Comparison of ENCODE assay signal across 2 cellular contexts in the genomic region with DNA sequence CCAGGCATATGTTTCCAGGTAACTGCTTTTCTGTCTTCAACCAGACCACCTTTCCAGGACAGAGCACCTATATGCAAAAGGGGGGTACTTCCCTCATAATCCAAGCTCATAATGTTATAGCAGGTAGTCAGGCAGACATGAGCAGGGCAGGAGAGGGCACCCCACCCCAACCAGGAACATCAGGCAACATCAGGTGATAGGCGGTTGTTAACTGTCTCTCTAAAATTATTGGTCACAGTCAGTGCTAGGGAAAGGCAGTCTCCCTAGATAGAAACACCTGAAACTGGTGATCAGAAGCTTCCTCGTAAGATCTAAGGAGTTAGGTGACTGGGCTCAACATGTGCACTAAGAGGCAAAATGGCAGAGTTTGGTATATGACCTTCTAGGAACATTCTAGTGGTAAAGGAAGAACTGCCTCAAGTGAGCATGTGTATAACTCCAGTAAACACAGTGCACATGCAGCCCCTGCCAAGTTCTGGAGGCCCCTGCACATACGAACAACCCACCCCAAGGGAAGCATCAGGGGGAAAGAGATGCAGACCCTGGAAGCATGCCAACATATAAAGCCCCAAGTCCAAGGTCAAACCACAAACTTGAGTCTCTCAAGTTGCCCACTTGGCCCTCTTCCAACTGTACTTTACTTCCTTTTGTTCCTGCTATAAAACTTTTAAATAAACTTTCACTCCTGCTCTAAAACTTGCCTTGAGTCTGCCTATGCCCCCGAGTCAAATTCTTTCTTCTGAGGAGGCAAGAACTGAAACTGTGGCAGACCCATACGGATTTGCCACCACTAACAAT.
A peak's percentile ranks its signal among the peaks of the same experiment; 100 is the strongest.
TF ChIP-seq lines count a peak whose summit lies in the region.

No MANE protein-coding gene starts in this region.

TF ChIP-seq in A549, 52 proteins besides CTCF, POLR2A, EP300 and RAD21:
- TF ChIP-seq, protein P1, sequence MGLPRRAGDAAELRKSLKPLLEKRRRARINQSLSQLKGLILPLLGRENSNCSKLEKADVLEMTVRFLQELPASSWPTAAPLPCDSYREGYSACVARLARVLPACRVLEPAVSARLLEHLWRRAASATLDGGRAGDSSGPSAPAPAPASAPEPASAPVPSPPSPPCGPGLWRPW (IDR thresholded peaks at IDR 0.05): no peak

TF ChIP-seq in HCT116, 20 proteins besides CTCF, POLR2A, EP300 and RAD21:
- TF ChIP-seq ZFX (IDR thresholded peaks at IDR 0.05) (no peak), TCF7L2 (IDR thresholded peaks at IDR 0.05; ENCODE audit: borderline replicate concordance, extremely low read depth, insufficient read depth, insufficient read length) (peak; percentile 21), CEBPB (IDR thresholded peaks at IDR 0.05; ENCODE audit: low read depth) (no peak), FOSL1 (IDR thresholded peaks at IDR 0.05; ENCODE audit: low read depth) (no peak), JUND (IDR thresholded peaks at IDR 0.05) (no peak), EZH2 (IDR thresholded peaks at IDR 0.05) (no peak), ATF3 (IDR thresholded peaks at IDR 0.05) (no peak), YY1 (IDR thresholded peaks at IDR 0.05; ENCODE audit: extremely low read depth, insufficient replicate concordance, low read depth, low read length) (no peak)
